ENCODE assay signal across 9 cellular contexts in genomic region chr9:89497181-89497963, GRCh38. TPM values are rescaled to one million over a fixed set of nuclear protein-coding genes. Genes with fewer than 3 reads are reported as not detected.
DNase-seq lines count a peak whose midpoint lies in the region; ATAC-seq and TF ChIP-seq lines count a peak whose summit lies in the region.
"Had no signal": no experiment of that assay in that cellular context is flagged by ENCODE, and none has a peak within 500 bp of the region (broad histone marks: within the 10 kb centered on the region; RNA-seq: fewer than 3 reads in every experiment).

No MANE protein-coding gene starts in this region.

- H3K36me3 ChIP-seq in ascending aorta (no peaks in the 10 kb centered on the region), iPS-18a (ENCODE audit: control insufficient read depth, low read depth, low read length) (no peaks in the 10 kb centered on the region)

- peak overlapping the region; percentile 16 for H3K9ac ChIP-seq in iPS-18a (ENCODE audit: low read length)

- H3K36me3 Mint-ChIP-seq in activated T-cell treated with anti-CD3 and anti-CD28 coated beads, Interleukin-2, amount 50 U/mL, for 4 hours (ENCODE audit: insufficient read depth): peaks cover 3% of the 10 kb centered on the region
- H3K36me3 Mint-ChIP-seq in stimulated activated effector memory CD8-positive, alpha-beta T cell treated with anti-CD3 and anti-CD28 coated beads, Interleukin-12 subunit alpha, Interleukin-12 subunit beta, amount 100 ng/mL, for 72 hours: peaks cover 29% of the 10 kb centered on the region

- H3K4me3 Mint-ChIP-seq in activated T-cell treated with anti-CD3 and anti-CD28 coated beads, Interleukin-2, amount 50 U/mL, for 4 hours: peak overlapping the region; percentile 96
- H3K4me3 Mint-ChIP-seq in stimulated activated effector memory CD8-positive, alpha-beta T cell treated with anti-CD3 and anti-CD28 coated beads, Interleukin-12 subunit alpha, Interleukin-12 subunit beta, amount 100 ng/mL, for 72 hours: peak overlapping the region; percentile 93

- intact Hi-C loops in ascending aorta (cut with DNase I): loop anchor here (5.0 kb wide), 1 partner anchor 180 kb away; the partner anchor contains the start of gene SECISBP2

- H3K27me3 ChIP-seq in HL-60 (ENCODE audit: insufficient read depth, poor library complexity, severe bottlenecking) (no peaks in the 10 kb centered on the region), ascending aorta (no peaks in the 10 kb centered on the region), iPS-18a (ENCODE audit: control insufficient read depth, insufficient read depth, low read length) (no peaks in the 10 kb centered on the region)

- TF ChIP-seq CTCF in HL-60 (IDR thresholded peaks at IDR 0.05; ENCODE audit: insufficient read depth, low read length) (no peak), ascending aorta (IDR thresholded peaks at IDR 0.05) (no peak)

- H3K4me1 Mint-ChIP-seq in activated T-cell treated with anti-CD3 and anti-CD28 coated beads, Interleukin-2, amount 50 U/mL, for 4 hours (ENCODE audit: low read depth): peaks cover 87% of the 10 kb centered on the region
- peaks cover 85% of the 10 kb centered on the region for H3K4me1 Mint-ChIP-seq in stimulated activated effector memory CD8-positive, alpha-beta T cell treated with anti-CD3 and anti-CD28 coated beads, Interleukin-12 subunit alpha, Interleukin-12 subunit beta, amount 100 ng/mL, for 72 hours

- H3K4me1 ChIP-seq in ascending aorta: peaks cover 0 to 6% of the 10 kb centered on the region in 2 donors
- peaks cover 48% of the 10 kb centered on the region for H3K4me1 ChIP-seq in iPS-18a (ENCODE audit: control insufficient read depth, low read depth, low read length)

- H3K4me3 ChIP-seq in HL-60 (replicated peaks; ENCODE audit: insufficient read depth, low read length): peak overlapping the region; percentile 83
- H3K4me3 ChIP-seq in ascending aorta: peak overlapping the region; percentile 83 to 91
- peak overlapping the region; percentile 66 for H3K4me3 ChIP-seq in iPS-18a (ENCODE audit: low read length)

- no peaks in the 10 kb centered on the region for H3K27me3 Mint-ChIP-seq in activated T-cell treated with anti-CD3 and anti-CD28 coated beads, Interleukin-2, amount 50 U/mL, for 4 hours (ENCODE audit: low read depth)

- peak; percentile 30 to 31 for ATAC-seq in activated T-cell treated with anti-CD3 and anti-CD28 coated beads, Interleukin-2, amount 50 U/mL, for 4 hours
- ATAC-seq in stimulated activated effector memory CD8-positive, alpha-beta T cell treated with anti-CD3 and anti-CD28 coated beads, Interleukin-12 subunit alpha, Interleukin-12 subunit beta, amount 100 ng/mL, for 72 hours: peak; percentile 29
- ATAC-seq in GM21786 (IDR thresholded peaks at IDR 0.05; ENCODE audit: unreplicated experiment): no peak

- H3K9me3 ChIP-seq in ascending aorta (no peaks in the 10 kb centered on the region), iPS-18a (ENCODE audit: control insufficient read depth, low read depth, low read length) (no peaks in the 10 kb centered on the region)

- H3K27ac Mint-ChIP-seq in stimulated activated effector memory CD8-positive, alpha-beta T cell treated with anti-CD3 and anti-CD28 coated beads, Interleukin-12 subunit alpha, Interleukin-12 subunit beta, amount 100 ng/mL, for 72 hours: peak overlapping the region; percentile 92

- DNase-seq in activated T-cell treated with anti-CD3 and anti-CD28 coated beads, Interleukin-2, amount 50 U/mL, for 4 hours: no peak
- no peak for DNase-seq in activated T-cell treated with anti-CD3 and anti-CD28 coated beads, Interleukin-2, amount 50 U/mL, for 1 hour
- DNase-seq in HL-60 (ENCODE audit: low read depth in 1 of 2, low spot score in 1 of 2) (peak in 1 of 2 experiments; percentile 17), ascending aorta (ENCODE audit: low spot score in 2 of 2) (no peak), UCSD-AML1 (lab: John Stamatoyannopoulos, UW; ENCODE audit: unreplicated experiment) (no peak)
- peak in 1 of 2 donors; percentile 64 for DNase-seq in stimulated activated effector memory CD8-positive, alpha-beta T cell treated with anti-CD3 and anti-CD28 coated beads, Interleukin-12 subunit alpha, Interleukin-12 subunit beta, amount 100 ng/mL, for 72 hours (ENCODE audit: low spot score in 2 of 2)

- H3K27ac ChIP-seq in HL-60 (replicated peaks) (peak overlapping the region; percentile 72), ascending aorta (peak overlapping the region in 1 of 2 donors; percentile 24), iPS-18a (ENCODE audit: low read length) (no peak overlapping the region)
- H3K27ac ChIP-seq: epithelial cell of prostate had no signal

- H3K9me3 Mint-ChIP-seq in activated T-cell treated with anti-CD3 and anti-CD28 coated beads, Interleukin-2, amount 50 U/mL, for 4 hours: no peaks in the 10 kb centered on the region
- H3K9me3 Mint-ChIP-seq in stimulated activated effector memory CD8-positive, alpha-beta T cell treated with anti-CD3 and anti-CD28 coated beads, Interleukin-12 subunit alpha, Interleukin-12 subunit beta, amount 100 ng/mL, for 72 hours: no peaks in the 10 kb centered on the region

RNA-seq across cellular contexts. Expression of gene SEMA4D, which starts 0.5 kb away (rescaled TPM):
- total RNA-seq in activated T-cell treated with anti-CD3 and anti-CD28 coated beads, Interleukin-2, amount 50 U/mL, for 4 hours: 100 to 1,000 TPM; 248 to 348 (median 344) TPM
- total RNA-seq in ascending aorta: 13.5 TPM

Comparison
In these comparisons a context has a peak if more than half of its experiments do, and no peak if none do; other contexts are left out.
1. RNA of gene SEMA4D, which starts 0.5 kb away (total RNA-seq): 248 to 348 TPM in activated T-cell treated with anti-CD3 and anti-CD28 coated beads, Interleukin-2, amount 50 U/mL, for 4 hours; 13.5 TPM in ascending aorta (single experiment); every median in the first group is over 10 times any median in the second.
2. Peak in every context shown above with its lines, with median percentiles within 50 percentile points of each other: H3K4me3 ChIP-seq.